11 cellular contexts compared by ENCODE assay signal in genomic region chr15:89662893-89663673, GRCh38. TPM values are rescaled to one million over a fixed set of nuclear protein-coding genes. Genes with fewer than 3 reads are reported as not detected.
DNase-seq lines count a peak whose midpoint lies in the region; ATAC-seq, FAIRE-seq and TF ChIP-seq lines count a peak whose summit lies in the region.
"Had no signal": no experiment of that assay in that cellular context is flagged by ENCODE, and none has a peak within 500 bp of the region (broad histone marks: within the 10 kb centered on the region; RNA-seq: fewer than 3 reads in every experiment).

No MANE protein-coding gene starts in this region.

- intact Hi-C loops in HepG2 (cut with micrococcal nuclease; ENCODE audit: unreplicated experiment), result no loop called here

- ATAC-seq in HepG2 (peak; percentile 66), GM21717 (IDR thresholded peaks at IDR 0.05; ENCODE audit: unreplicated experiment) (no peak), HG03439 (IDR thresholded peaks at IDR 0.05; ENCODE audit: unreplicated experiment) (no peak), HG02840 (IDR thresholded peaks at IDR 0.05; ENCODE audit: low FRiP score, unreplicated experiment) (no peak)
- ATAC-seq in stimulated activated naive B cell treated with anti-CD40 and anti-IgM and Interleukin-4, amounts not matched to agents 10 μg/mL and 1 μg/mL and 100 μg/mL, for 72 hours (replicated peaks), result no peak

- 21% methylated on average over 6 of the region's 11 CpGs for WGBS in HepG2 (ENCODE audit: low lambda C conversion rate)

- POLR2A ChIA-PET in HepG2 (lab: Yijun Ruan, JAX), result no interaction called here

- H4K20me1 ChIP-seq in HepG2 (ENCODE audit: insufficient read depth, low read length), result no peaks in the 10 kb centered on the region

- no peaks in the 10 kb centered on the region for H3K36me3 ChIP-seq in HepG2 (replicated peaks in 1 of 2; ENCODE audit: control insufficient read depth in 1 of 2, insufficient read depth in 2 of 2, low read length in 2 of 2)

- no peak for TF ChIP-seq RAD21 in HepG2 (CRISPR knock-in tag; IDR thresholded peaks at IDR 0.05)

- H3K9me3 ChIP-seq in HepG2 (ENCODE audit: low read length), result no peaks in the 10 kb centered on the region

- peaks cover 28% of the 10 kb centered on the region for H3K4me1 ChIP-seq in HepG2 (ENCODE audit: insufficient read depth, low read length)

- peaks cover 0 to 5% of the 10 kb centered on the region in 2 donors for H3K4me1 Mint-ChIP-seq in stimulated activated naive B cell treated with anti-CD40 and anti-IgM and Interleukin-4, amounts not matched to agents 10 μg/mL and 1 μg/mL and 100 μg/mL, for 72 hours

- peaks cover 0 to 1% of the 10 kb centered on the region in 2 experiments; a peak in 1 of 5 replicates for H3K27me3 ChIP-seq in HepG2 (ENCODE audit: control insufficient read depth in 1 of 2, insufficient read depth in 2 of 2, low read length in 2 of 2)

- H3K4me2 ChIP-seq in HepG2 (ENCODE audit: low read depth, low read length), result peak overlapping the region; percentile 51
- H3K4me2 ChIP-seq: KMS-11 had no signal

- DNase-seq in HT1080 (ENCODE audit: low read depth) (peak; percentile 94), dedifferentiated amniotic fluid mesenchymal stem cell (ENCODE audit: extremely low spot score) (peak; percentile 80), HepG2 (ENCODE audit: low spot score) (no peak), ureter (ENCODE audit: low spot score) (peak; percentile 87)
- no peak for DNase-seq in stimulated activated naive B cell treated with anti-CD40 and anti-IgM and Interleukin-4, amounts not matched to agents 10 μg/mL and 1 μg/mL and 100 μg/mL, for 72 hours

- in situ Hi-C loops in HepG2 (cut with HindIII; ENCODE audit: extremely low pct_ligation_motif_present, low pct_unique_long_range_greater_than_20kb), result no loop called here

- CTCF ChIA-PET in HepG2 (lab: Yijun Ruan, JAX; ENCODE audit: low intra/inter-chr PET ratio, low total read pairs), result no interaction called here

- H3K36me3 Mint-ChIP-seq in stimulated activated naive B cell treated with anti-CD40 and anti-IgM and Interleukin-4, amounts not matched to agents 10 μg/mL and 1 μg/mL and 100 μg/mL, for 72 hours, result no peaks in the 10 kb centered on the region

- TF ChIP-seq POLR2A in HepG2 (IDR thresholded peaks at IDR 0.05; ENCODE audit: insufficient read depth in 1 of 2, low read depth in 2 of 2, low read length in 2 of 2), result no peak

- BruUV-seq in HepG2 (replicated peaks; lab: Mats Ljungman, UMichigan), result no TSS peak

- H3K27ac ChIP-seq in HepG2 (ENCODE audit: extremely low read length, insufficient read depth, low read length), result no peak overlapping the region
- H3K27ac ChIP-seq: KMS-11, VCaP had no signal

- peak overlapping the region; percentile 18; the same call in 1 of the 2 replicates for H3K9ac ChIP-seq in HepG2 (ENCODE audit: insufficient read depth, low read depth, low read length)
- H3K9ac ChIP-seq: KMS-11 had no signal

- H3K4me3 Mint-ChIP-seq in stimulated activated naive B cell treated with anti-CD40 and anti-IgM and Interleukin-4, amounts not matched to agents 10 μg/mL and 1 μg/mL and 100 μg/mL, for 72 hours, result no peak overlapping the region

- H3K27me3 Mint-ChIP-seq in stimulated activated naive B cell treated with anti-CD40 and anti-IgM and Interleukin-4, amounts not matched to agents 10 μg/mL and 1 μg/mL and 100 μg/mL, for 72 hours, result peaks cover 42 to 67% of the 10 kb centered on the region in 2 donors

- H2AFZ ChIP-seq in HepG2 (ENCODE audit: low read length), result no peak overlapping the region

- no peak for FAIRE-seq in HepG2 (lab: Jason Lieb, UNC)
- FAIRE-seq: endometrium had no signal

- peak overlapping the region in 2 of 3 experiments; percentile 19 to 34; a peak in 2 of 6 replicates for H3K4me3 ChIP-seq in HepG2 (replicated peaks in 1 of 3; ENCODE audit: insufficient read depth in 1 of 3, low read depth in 2 of 3, low read length in 3 of 3)

- TF ChIP-seq EP300 in HepG2 (IDR thresholded peaks at IDR 0.05; ENCODE audit: low read depth in 2 of 2, low read length in 2 of 2), result no peak
- TF ChIP-seq EP300 in HepG2 (CRISPR knock-in tag; IDR thresholded peaks at IDR 0.05; ENCODE audit: borderline replicate concordance), result no peak

- H3K9me3 Mint-ChIP-seq in stimulated activated naive B cell treated with anti-CD40 and anti-IgM and Interleukin-4, amounts not matched to agents 10 μg/mL and 1 μg/mL and 100 μg/mL, for 72 hours, result peaks cover 0 to 2% of the 10 kb centered on the region in 2 donors

- TF ChIP-seq CTCF in HepG2 (CRISPR knock-in tag; IDR thresholded peaks at IDR 0.05), result no peak

- H3K79me2 ChIP-seq in HepG2 (ENCODE audit: insufficient read depth, low read length), result no peaks in the 10 kb centered on the region

- no peak overlapping the region for H3K27ac Mint-ChIP-seq in stimulated activated naive B cell treated with anti-CD40 and anti-IgM and Interleukin-4, amounts not matched to agents 10 μg/mL and 1 μg/mL and 100 μg/mL, for 72 hours

RNA-seq across cellular contexts. Expression of gene KIF7, which starts 7.8 kb away (rescaled TPM):
- total RNA-seq in HT1080 (2014; rRNA removed; shearing (Covaris generic)), result 0.16 and 0.37 TPM in 2 replicates
- polyA plus RNA-seq in HT1080 (2015; cell fraction: cytosol; rRNA removed), result 0.37 and 0.50 TPM in 2 replicates
- polyA plus RNA-seq in HT1080 (2015; cell fraction: nucleus; rRNA removed), result 1.0 and 1.6 TPM in 2 replicates
- total RNA-seq in HepG2 (2016; rRNA removed; fragmentation: Illumina TruSeq; extraction: Trizol) (4.4 and 6.2 TPM in 2 replicates), ureter (11.2 TPM)
- total RNA-seq in HepG2 (2016; cell fraction: cytosol; rRNA removed; fragmentation: Illumina TruSeq; extraction: Trizol; ENCODE audit: low read depth), result 0.26 and 0.40 TPM in 2 replicates
- 3.6 and 6.7 TPM in 2 replicates for total RNA-seq in HepG2 (2016; cell fraction: insoluble cytoplasmic fraction; rRNA removed; fragmentation: Illumina TruSeq; extraction: Trizol)
- total RNA-seq in HepG2 (2016; cell fraction: membrane; rRNA removed; fragmentation: Illumina TruSeq; extraction: Trizol), result 0.65 and 0.86 TPM in 2 replicates
- total RNA-seq in HepG2 (2016; cell fraction: nucleus; rRNA removed; fragmentation: Illumina TruSeq; extraction: Trizol), result 4.7 and 7.0 TPM in 2 replicates
- polyA plus RNA-seq in HepG2 (2011; rRNA removed), result 1.5 and 2.2 TPM in 2 replicates
- polyA plus RNA-seq in HepG2 (2011; cell fraction: cytosol; rRNA removed), result 1.0 and 1.3 TPM in 2 replicates
- 7.0 and 11.6 TPM in 2 replicates for polyA plus RNA-seq in HepG2 (2011; cell fraction: nucleus; rRNA removed)
- 1.1 and 1.2 TPM in 2 replicates for polyA plus RNA-seq in HepG2 (2012)
- 0.14 and 0.16 TPM in 2 replicates for polyA plus RNA-seq in HepG2 (2016; cell fraction: cytosol; fragmentation: Illumina TruSeq; extraction: Trizol; ENCODE audit: low read depth)
- polyA plus RNA-seq in HepG2 (2016; cell fraction: insoluble cytoplasmic fraction; fragmentation: Illumina TruSeq; extraction: Trizol; ENCODE audit: low read depth), result 3.4 and 4.0 TPM in 2 replicates
- 0.29 and 0.38 TPM in 2 replicates for polyA plus RNA-seq in HepG2 (2016; cell fraction: membrane; fragmentation: Illumina TruSeq; extraction: Trizol; ENCODE audit: low read depth)
- 12.8 and 16.5 TPM in 2 replicates for polyA plus RNA-seq in HepG2 (2016; cell fraction: nucleus; fragmentation: Illumina TruSeq; extraction: Trizol; ENCODE audit: insufficient read depth, low read depth)
- polyA minus RNA-seq in HepG2 (2011; rRNA and poly(A)+ RNA removed; ENCODE audit: low replicate concordance), result 0.21 and 4.1 TPM in 2 replicates
- 0.89 and 1.2 TPM in 2 replicates for polyA minus RNA-seq in HepG2 (2011; cell fraction: cytosol; rRNA and poly(A)+ RNA removed)
- 3.3 and 3.5 TPM in 2 replicates for polyA minus RNA-seq in HepG2 (2011; cell fraction: nucleus; rRNA and poly(A)+ RNA removed)

RNA-seq across cellular contexts. Expression of gene PLIN1, which starts 16.1 kb away (rescaled TPM):
- total RNA-seq in HT1080 (2014; rRNA removed; shearing (Covaris generic)), result 0.03 TPM in 1 of 2 replicates, not detected in the other
- polyA plus RNA-seq in HT1080 (2015; cell fraction: cytosol; rRNA removed), result not detected in 2 replicates
- 0.04 and 0.34 TPM in 2 replicates for polyA plus RNA-seq in HT1080 (2015; cell fraction: nucleus; rRNA removed)
- 0.73 and 1.2 TPM in 2 replicates for total RNA-seq in HepG2 (2016; rRNA removed; fragmentation: Illumina TruSeq; extraction: Trizol)
- 0.71 TPM in 2 replicates for total RNA-seq in HepG2 (2016; cell fraction: cytosol; rRNA removed; fragmentation: Illumina TruSeq; extraction: Trizol; ENCODE audit: low read depth)
- total RNA-seq in HepG2 (2016; cell fraction: insoluble cytoplasmic fraction; rRNA removed; fragmentation: Illumina TruSeq; extraction: Trizol), result 0.65 and 1.4 TPM in 2 replicates
- total RNA-seq in HepG2 (2016; cell fraction: membrane; rRNA removed; fragmentation: Illumina TruSeq; extraction: Trizol), result 0.34 and 0.76 TPM in 2 replicates
- 1.3 TPM in 2 replicates for total RNA-seq in HepG2 (2016; cell fraction: nucleus; rRNA removed; fragmentation: Illumina TruSeq; extraction: Trizol)
- polyA plus RNA-seq in HepG2 (2011; rRNA removed), result 0.74 and 0.78 TPM in 2 replicates
- 0.16 and 0.60 TPM in 2 replicates for polyA plus RNA-seq in HepG2 (2011; cell fraction: cytosol; rRNA removed)
- 1.6 and 2.1 TPM in 2 replicates for polyA plus RNA-seq in HepG2 (2011; cell fraction: nucleus; rRNA removed)
- polyA plus RNA-seq in HepG2 (2012), result 0.49 and 0.54 TPM in 2 replicates
- polyA plus RNA-seq in HepG2 (2016; cell fraction: cytosol; fragmentation: Illumina TruSeq; extraction: Trizol; ENCODE audit: low read depth), result 1.5 and 1.7 TPM in 2 replicates
- polyA plus RNA-seq in HepG2 (2016; cell fraction: insoluble cytoplasmic fraction; fragmentation: Illumina TruSeq; extraction: Trizol; ENCODE audit: low read depth), result 0.97 and 1.0 TPM in 2 replicates
- polyA plus RNA-seq in HepG2 (2016; cell fraction: membrane; fragmentation: Illumina TruSeq; extraction: Trizol; ENCODE audit: low read depth), result 0.22 and 0.55 TPM in 2 replicates
- polyA plus RNA-seq in HepG2 (2016; cell fraction: nucleus; fragmentation: Illumina TruSeq; extraction: Trizol; ENCODE audit: insufficient read depth, low read depth), result 3.1 and 3.5 TPM in 2 replicates
- 0.49 TPM in 1 of 2 replicates, not detected in the other for polyA minus RNA-seq in HepG2 (2011; rRNA and poly(A)+ RNA removed; ENCODE audit: low replicate concordance)
- polyA minus RNA-seq in HepG2 (2011; cell fraction: cytosol; rRNA and poly(A)+ RNA removed), result not detected in 2 replicates
- 0.87 and 1.4 TPM in 2 replicates for polyA minus RNA-seq in HepG2 (2011; cell fraction: nucleus; rRNA and poly(A)+ RNA removed)
- total RNA-seq in ureter, result 4.6 TPM

RNA-seq across cellular contexts. Expression of gene PEX11A, which starts 27.5 kb away (rescaled TPM):
- total RNA-seq in HT1080 (2014; rRNA removed; shearing (Covaris generic)), result 8.5 and 9.0 TPM in 2 replicates
- polyA plus RNA-seq in HT1080 (2015; cell fraction: cytosol; rRNA removed), result 6.0 and 6.1 TPM in 2 replicates
- polyA plus RNA-seq in HT1080 (2015; cell fraction: nucleus; rRNA removed), result 4.4 and 6.7 TPM in 2 replicates
- 13.9 and 15.1 TPM in 2 replicates for total RNA-seq in HepG2 (2016; rRNA removed; fragmentation: Illumina TruSeq; extraction: Trizol)
- 4.7 and 7.4 TPM in 2 replicates for total RNA-seq in HepG2 (2016; cell fraction: cytosol; rRNA removed; fragmentation: Illumina TruSeq; extraction: Trizol; ENCODE audit: low read depth)
- 13.4 and 17.5 TPM in 2 replicates for total RNA-seq in HepG2 (2016; cell fraction: insoluble cytoplasmic fraction; rRNA removed; fragmentation: Illumina TruSeq; extraction: Trizol)
- total RNA-seq in HepG2 (2016; cell fraction: membrane; rRNA removed; fragmentation: Illumina TruSeq; extraction: Trizol), result 13.1 and 13.3 TPM in 2 replicates
- total RNA-seq in HepG2 (2016; cell fraction: nucleus; rRNA removed; fragmentation: Illumina TruSeq; extraction: Trizol), result 10.3 and 14.3 TPM in 2 replicates
- polyA plus RNA-seq in HepG2 (2011; rRNA removed), result 9.9 and 10.2 TPM in 2 replicates
- polyA plus RNA-seq in HepG2 (2011; cell fraction: cytosol; rRNA removed), result 6.7 and 8.8 TPM in 2 replicates
- 3.8 and 4.1 TPM in 2 replicates for polyA plus RNA-seq in HepG2 (2011; cell fraction: nucleus; rRNA removed)
- polyA plus RNA-seq in HepG2 (2012), result 7.1 and 12.4 TPM in 2 replicates
- 4.6 and 5.2 TPM in 2 replicates for polyA plus RNA-seq in HepG2 (2016; cell fraction: cytosol; fragmentation: Illumina TruSeq; extraction: Trizol; ENCODE audit: low read depth)
- polyA plus RNA-seq in HepG2 (2016; cell fraction: insoluble cytoplasmic fraction; fragmentation: Illumina TruSeq; extraction: Trizol; ENCODE audit: low read depth), result 11.8 and 13.2 TPM in 2 replicates
- polyA plus RNA-seq in HepG2 (2016; cell fraction: membrane; fragmentation: Illumina TruSeq; extraction: Trizol; ENCODE audit: low read depth), result 7.2 and 9.6 TPM in 2 replicates
- 20.5 and 22.2 TPM in 2 replicates for polyA plus RNA-seq in HepG2 (2016; cell fraction: nucleus; fragmentation: Illumina TruSeq; extraction: Trizol; ENCODE audit: insufficient read depth, low read depth)
- polyA minus RNA-seq in HepG2 (2011; rRNA and poly(A)+ RNA removed; ENCODE audit: low replicate concordance), result 11.1 and 11.3 TPM in 2 replicates
- 6.5 and 7.1 TPM in 2 replicates for polyA minus RNA-seq in HepG2 (2011; cell fraction: cytosol; rRNA and poly(A)+ RNA removed)
- polyA minus RNA-seq in HepG2 (2011; cell fraction: nucleus; rRNA and poly(A)+ RNA removed), result 4.8 and 7.3 TPM in 2 replicates
- 25.2 TPM for total RNA-seq in ureter

RNA-seq across cellular contexts. Expression of gene WDR93, which starts 27.5 kb away (rescaled TPM):
- not detected in 2 replicates for total RNA-seq in HT1080 (2014; rRNA removed; shearing (Covaris generic))
- 0.08 and 0.23 TPM in 2 replicates for polyA plus RNA-seq in HT1080 (2015; cell fraction: cytosol; rRNA removed)
- polyA plus RNA-seq in HT1080 (2015; cell fraction: nucleus; rRNA removed), result 0.20 TPM in 1 of 2 replicates, not detected in the other
- total RNA-seq in HepG2 (2016; rRNA removed; fragmentation: Illumina TruSeq; extraction: Trizol), result not detected in 2 replicates
- not detected in 2 replicates for total RNA-seq in HepG2 (2016; cell fraction: cytosol; rRNA removed; fragmentation: Illumina TruSeq; extraction: Trizol; ENCODE audit: low read depth)
- 0.06 TPM in 1 of 2 replicates, not detected in the other for total RNA-seq in HepG2 (2016; cell fraction: insoluble cytoplasmic fraction; rRNA removed; fragmentation: Illumina TruSeq; extraction: Trizol)
- total RNA-seq in HepG2 (2016; cell fraction: membrane; rRNA removed; fragmentation: Illumina TruSeq; extraction: Trizol), result not detected in 2 replicates
- total RNA-seq in HepG2 (2016; cell fraction: nucleus; rRNA removed; fragmentation: Illumina TruSeq; extraction: Trizol), result not detected in 2 replicates
- polyA plus RNA-seq in HepG2 (2011; rRNA removed), result 0.07 and 0.08 TPM in 2 replicates
- polyA plus RNA-seq in HepG2 (2011; cell fraction: cytosol; rRNA removed), result 0.03 and 0.05 TPM in 2 replicates
- polyA plus RNA-seq in HepG2 (2011; cell fraction: nucleus; rRNA removed), result not detected in 2 replicates
- polyA plus RNA-seq in HepG2 (2012), result not detected in 2 replicates
- not detected in 2 replicates for polyA plus RNA-seq in HepG2 (2016; cell fraction: cytosol; fragmentation: Illumina TruSeq; extraction: Trizol; ENCODE audit: low read depth)
- polyA plus RNA-seq in HepG2 (2016; cell fraction: insoluble cytoplasmic fraction; fragmentation: Illumina TruSeq; extraction: Trizol; ENCODE audit: low read depth), result not detected in 2 replicates
- not detected in 2 replicates for polyA plus RNA-seq in HepG2 (2016; cell fraction: membrane; fragmentation: Illumina TruSeq; extraction: Trizol; ENCODE audit: low read depth)
- polyA plus RNA-seq in HepG2 (2016; cell fraction: nucleus; fragmentation: Illumina TruSeq; extraction: Trizol; ENCODE audit: insufficient read depth, low read depth), result not detected in 2 replicates
- 0.14 TPM in 1 of 2 replicates, not detected in the other for polyA minus RNA-seq in HepG2 (2011; rRNA and poly(A)+ RNA removed; ENCODE audit: low replicate concordance)
- not detected in 2 replicates for polyA minus RNA-seq in HepG2 (2011; cell fraction: cytosol; rRNA and poly(A)+ RNA removed)
- not detected in 2 replicates for polyA minus RNA-seq in HepG2 (2011; cell fraction: nucleus; rRNA and poly(A)+ RNA removed)
- 0.68 TPM for total RNA-seq in ureter

Comparison
In these comparisons a context has a peak if more than half of its experiments do, and no peak if none do; other contexts are left out.
1. DNase-seq: peak in HT1080 (single experiment), dedifferentiated amniotic fluid mesenchymal stem cell (single experiment) and ureter (single experiment); none in HepG2 (single experiment) and stimulated activated naive B cell treated with anti-CD40 and anti-IgM and Interleukin-4, amounts not matched to agents 10 μg/mL and 1 μg/mL and 100 μg/mL, for 72 hours (single experiment).